ENCODE assay signal across 10 cellular contexts in genomic region chr3:156665296-156665695, GRCh38. TPM values are rescaled to one million over a fixed set of nuclear protein-coding genes. Genes with fewer than 3 reads are reported as not detected.
A peak's percentile ranks its signal among the peaks of the same experiment; 100 is the strongest.
DNase-seq lines count a peak whose midpoint lies in the region; ATAC-seq lines count a peak whose summit lies in the region.
"Had no signal": no experiment of that assay in that cellular context is flagged by ENCODE, and none has a peak within 500 bp of the region (broad histone marks: within the 10 kb centered on the region; RNA-seq: fewer than 3 reads in every experiment).

No MANE protein-coding gene starts in this region.

- H3K4ac ChIP-seq in neuronal stem cell (ENCODE audit: low read length): no peak overlapping the region

- H3K27me3 ChIP-seq in neuronal stem cell (ENCODE audit: control insufficient read depth in 3 of 3, insufficient read depth in 3 of 3, low read depth in 1 of 3, low read length in 3 of 3): no peaks in the 10 kb centered on the region

- no peak overlapping the region for H3K23ac ChIP-seq in neuronal stem cell (ENCODE audit: low read depth, low read length, poor library complexity)

- no peak overlapping the region for H3K14ac ChIP-seq in neuronal stem cell (ENCODE audit: low read length)

- no peak overlapping the region for H2BK5ac ChIP-seq in neuronal stem cell (ENCODE audit: low read length)

- H2BK15ac ChIP-seq in neuronal stem cell (ENCODE audit: low read length): no peak overlapping the region

- no peak overlapping the region for H3K27ac ChIP-seq in neuronal stem cell (replicated peaks; ENCODE audit: low read length)
- H3K27ac ChIP-seq: prostate gland had no signal

- no peak overlapping the region for H3K9ac ChIP-seq in neuronal stem cell (ENCODE audit: low read depth, low read length, poor library complexity)

- no peak overlapping the region for H2AFZ ChIP-seq in neuronal stem cell (ENCODE audit: low read length)

- peak; percentile 34 for DNase-seq in SIG-M5 treated with dmso at 0.1 percent for 504 hours (lab: John Stamatoyannopoulos, UW; ENCODE audit: unreplicated experiment)
- DNase-seq in SIG-M5 (lab: John Stamatoyannopoulos, UW): no peak
- DNase-seq in amniotic epithelial cell (ENCODE audit: low read depth): peak; percentile 74
- DNase-seq in sciatic nerve (ENCODE audit: low spot score): no peak
- DNase-seq in NOMO-1 treated with DMSO at 0.1 percent for 48 hours (lab: John Stamatoyannopoulos, UW; ENCODE audit: unreplicated experiment): no peak
- DNase-seq in neuronal stem cell (ENCODE audit: low spot score): no peak
- no peak for DNase-seq in inferior parietal cortex (ENCODE audit: extremely low spot score)

- H3K4me1 ChIP-seq in neuronal stem cell (ENCODE audit: control insufficient read depth in 2 of 2, insufficient read depth in 1 of 2, low read depth in 1 of 2, low read length in 2 of 2): peaks cover 0 to 2% of the 10 kb centered on the region in 2 donors
- H3K4me1 ChIP-seq: prostate gland had no signal

- H3K36me3 ChIP-seq in neuronal stem cell (replicated peaks in 1 of 2; ENCODE audit: control insufficient read depth in 2 of 2, insufficient read depth in 2 of 2, low read length in 2 of 2): no peaks in the 10 kb centered on the region
- H3K36me3 ChIP-seq: prostate gland had no signal

- H3K4me2 ChIP-seq in neuronal stem cell (ENCODE audit: insufficient read depth, low read length, poor library complexity, severe bottlenecking): no peak overlapping the region

- H2BK120ac ChIP-seq in neuronal stem cell (ENCODE audit: low read depth, low read length): no peak overlapping the region

- H3K4me3 ChIP-seq in neuronal stem cell (ENCODE audit: low read length in 2 of 2): no peak overlapping the region
- H3K4me3 ChIP-seq: prostate gland had no signal

- no CpG with 5 or more reads among the region's 2 CpGs for WGBS in neuronal stem cell (ENCODE audit: extremely low coverage in 2 of 2, insufficient read length in 2 of 2, insufficient replicate concordance in 1 of 2), 2 donors

- no peak overlapping the region for H2BK12ac ChIP-seq in neuronal stem cell (ENCODE audit: low read length)

- no peak overlapping the region for H3K18ac ChIP-seq in neuronal stem cell (ENCODE audit: low read length)

- H2AK5ac ChIP-seq in neuronal stem cell (ENCODE audit: low read depth, low read length): no peak overlapping the region

- peak; percentile 4 for ATAC-seq in HG03378 (IDR thresholded peaks at IDR 0.05; ENCODE audit: unreplicated experiment)
- ATAC-seq in sciatic nerve: peak; percentile 75
- ATAC-seq: Panc1 had no signal

- no peaks in the 10 kb centered on the region for H3K79me1 ChIP-seq in neuronal stem cell (ENCODE audit: low read depth, low read length)

- no peak overlapping the region for H4K91ac ChIP-seq in neuronal stem cell (ENCODE audit: low read depth, low read length, poor library complexity)

- intact Hi-C loops in sciatic nerve (cut with DNase I): no loop called here

- H3K9me3 ChIP-seq in neuronal stem cell (replicated peaks in 1 of 2; ENCODE audit: control insufficient read depth in 2 of 2, insufficient read depth in 1 of 2, low read depth in 1 of 2, low read length in 2 of 2): no peaks in the 10 kb centered on the region
- H3K9me3 ChIP-seq: prostate gland had no signal

- no peak overlapping the region for H4K8ac ChIP-seq in neuronal stem cell (ENCODE audit: low read depth, low read length)

RNA-seq across cellular contexts. Expression of gene TIPARP, which starts 9.1 kb away (rescaled TPM):
- 25.7 TPM for total RNA-seq in sciatic nerve
- polyA plus RNA-seq in neuronal stem cell (2013, experiment 1 of 2): 4.3 TPM
- polyA plus RNA-seq in neuronal stem cell (2013, experiment 2 of 2): 4.8 TPM

Comparison
In these comparisons a context has a peak if more than half of its experiments do, and no peak if none do; other contexts are left out.
1. DNase-seq: peak in SIG-M5 treated with dmso at 0.1 percent for 504 hours (single experiment) and amniotic epithelial cell (single experiment); none in SIG-M5 (single experiment), sciatic nerve (single experiment), NOMO-1 treated with DMSO at 0.1 percent for 48 hours (single experiment), neuronal stem cell (single experiment) and inferior parietal cortex (single experiment).